27 cellular contexts compared by ENCODE assay signal in genomic region chr10:26365681-26366327, GRCh38.
DNase-seq lines count a peak whose midpoint lies in the region; ATAC-seq, FAIRE-seq and TF ChIP-seq lines count a peak whose summit lies in the region.
"Had no signal": no experiment of that assay in that cellular context is flagged by ENCODE, and none has a peak within 500 bp of the region (broad histone marks: within the 10 kb centered on the region; RNA-seq: fewer than 3 reads in every experiment).

No MANE protein-coding gene starts in this region.

- H3K36me3 ChIP-seq in MG63 (no peaks in the 10 kb centered on the region), GM12878 (ENCODE audit: control insufficient read depth in 2 of 2, insufficient read depth in 2 of 2, low read length in 1 of 2) (no peaks in the 10 kb centered on the region)
- H3K36me3 ChIP-seq in naive thymus-derived CD4-positive, alpha-beta T cell (ENCODE audit: control insufficient read depth in 2 of 3, insufficient read depth in 3 of 3, low read length in 3 of 3): no peaks in the 10 kb centered on the region
- H3K36me3 ChIP-seq: BLaER1 treated with 17β-estradiol and CSF1 and Interleukin-3, amounts not matched to agents 10 nM and 100 nM; colonic mucosa; HAP-1; WERI-Rb-1 had no signal

- in situ Hi-C loops in GM12878 (cut with MboI): no loop called here

- H3K27me3 ChIP-seq in MG63 (no peaks in the 10 kb centered on the region), GM12878 (replicated peaks in 1 of 2; ENCODE audit: control insufficient read depth in 2 of 2, insufficient read depth in 2 of 2, low read length in 1 of 2) (no peaks in the 10 kb centered on the region)
- no peaks in the 10 kb centered on the region for H3K27me3 ChIP-seq in naive thymus-derived CD4-positive, alpha-beta T cell (ENCODE audit: control insufficient read depth in 2 of 2, insufficient read depth in 2 of 2, low read length in 2 of 2)
- H3K27me3 ChIP-seq: BLaER1 treated with 17β-estradiol and CSF1 and Interleukin-3, amounts not matched to agents 10 nM and 100 nM; colonic mucosa had no signal

- H3K9me3 ChIP-seq in MG63 (no peaks in the 10 kb centered on the region), GM12878 (replicated peaks; ENCODE audit: control insufficient read depth, insufficient read depth, low read length) (peaks cover 2% of the 10 kb centered on the region), T-helper 17 cell (ENCODE audit: control insufficient read depth, low read length, poor library complexity, severe bottlenecking) (no peaks in the 10 kb centered on the region)
- H3K9me3 ChIP-seq in naive thymus-derived CD4-positive, alpha-beta T cell (ENCODE audit: control insufficient read depth in 2 of 3, low read length in 3 of 3): no peaks in the 10 kb centered on the region
- H3K9me3 ChIP-seq: colonic mucosa, HAP-1 had no signal

- H3K4me2 ChIP-seq in GM12878 (ENCODE audit: control insufficient read depth, insufficient read depth): no peak overlapping the region

- no peaks in the 10 kb centered on the region; the same call in 1 of the 2 replicates for H3K79me2 ChIP-seq in GM12878 (ENCODE audit: control insufficient read depth, insufficient read depth, low read length)

- no TSS peak for BruUV-seq in GM12878 (replicated peaks; lab: Mats Ljungman, UMichigan)

- no peaks in the 10 kb centered on the region for H4K20me1 ChIP-seq in GM12878 (ENCODE audit: control insufficient read depth, insufficient read depth)
- H4K20me1 ChIP-seq: BLaER1 treated with 17β-estradiol and CSF1 and Interleukin-3, amounts not matched to agents 10 nM and 100 nM had no signal

- CTCF ChIA-PET in activated CD4-positive, alpha-beta T cell treated with anti-CD3 and anti-CD28 coated beads for 36 hours (lab: Charles Lee): interaction anchor here (0.5 kb wide), 1 partner anchor 133 kb away, joined by 3 read pairs; no protein-coding TSS in a partner anchor
- CTCF ChIA-PET in GM12878 (lab: Yijun Ruan, JAX): no interaction called here
- CTCF ChIA-PET in naive thymus-derived CD4-positive, alpha-beta T cell (lab: Charles Lee): no interaction called here

- H3K4me3 Mint-ChIP-seq in activated CD4-positive, alpha-beta T cell treated with anti-CD3 and anti-CD28 coated beads for 36 hours: no peak overlapping the region
- H3K4me3 Mint-ChIP-seq in naive thymus-derived CD4-positive, alpha-beta T cell: no peak overlapping the region
- H3K4me3 Mint-ChIP-seq in T-helper 17 cell: no peak overlapping the region
- H3K4me3 Mint-ChIP-seq: activated T-cell treated with anti-CD3 and anti-CD28 coated beads, Interleukin-2, amount 50 U/mL, for 72 hours; brain; endodermal cell; IgD-negative memory B cell; nephron progenitor cell had no signal

- RAD21 ChIA-PET in GM12878 (lab: Charles Lee; ENCODE audit: unreplicated experiment): no interaction called here

- no peak overlapping the region for H3K4me3 ChIP-seq in MG63
- no peak overlapping the region for H3K4me3 ChIP-seq in GM12878
- H3K4me3 ChIP-seq in naive thymus-derived CD4-positive, alpha-beta T cell (ENCODE audit: low read length): no peak overlapping the region
- H3K4me3 ChIP-seq: BLaER1 treated with 17β-estradiol and CSF1 and Interleukin-3, amounts not matched to agents 10 nM and 100 nM; colonic mucosa; HAP-1 had no signal

- H3K4me1 ChIP-seq in GM12878 (ENCODE audit: control insufficient read depth, insufficient read depth, low read length): peaks cover 6% of the 10 kb centered on the region
- no peaks in the 10 kb centered on the region for H3K4me1 ChIP-seq in naive thymus-derived CD4-positive, alpha-beta T cell (ENCODE audit: control insufficient read depth in 2 of 2, insufficient read depth in 2 of 2, low read length in 2 of 2)
- H3K4me1 ChIP-seq: colonic mucosa, HAP-1 had no signal

- TF ChIP-seq EP300 in GM12878 (IDR thresholded peaks at IDR 0.05; ENCODE audit: borderline replicate concordance in 1 of 2, control insufficient read depth in 1 of 2, low read depth in 2 of 2, low read length in 2 of 2): no peak

- H3K27me3 Mint-ChIP-seq in activated CD4-positive, alpha-beta T cell treated with anti-CD3 and anti-CD28 coated beads for 36 hours: peaks cover 2% of the 10 kb centered on the region
- H3K27me3 Mint-ChIP-seq in naive thymus-derived CD4-positive, alpha-beta T cell: peaks cover 0 to 12% (median 0%) of the 10 kb centered on the region in 5 donors
- H3K27me3 Mint-ChIP-seq in T-helper 17 cell: no peaks in the 10 kb centered on the region

- WGBS in GM12878 (ENCODE audit: insufficient coverage, insufficient replicate concordance, low lambda C conversion rate, missing lambda C conversion rate): 19% methylated on average over 2 of the region's 2 CpGs

- H3K36me3 Mint-ChIP-seq in activated CD4-positive, alpha-beta T cell treated with anti-CD3 and anti-CD28 coated beads for 36 hours (ENCODE audit: low read depth): no peaks in the 10 kb centered on the region
- no peaks in the 10 kb centered on the region for H3K36me3 Mint-ChIP-seq in naive thymus-derived CD4-positive, alpha-beta T cell
- no peaks in the 10 kb centered on the region for H3K36me3 Mint-ChIP-seq in T-helper 17 cell (ENCODE audit: low read depth)
- H3K36me3 Mint-ChIP-seq: brain, IgD-negative memory B cell had no signal

- no peak for TF ChIP-seq CTCF in GM12878 (IDR thresholded peaks at IDR 0.05 in 2 of 3, conservative IDR thresholded peaks at IDR 0.05 in 1 of 3; ENCODE audit: control insufficient read depth in 2 of 3, extremely low read depth in 1 of 3, insufficient read depth in 1 of 3, low read depth in 3 of 3, low read length in 3 of 3)

- no peak overlapping the region for H2AFZ ChIP-seq in GM12878 (ENCODE audit: control insufficient read depth, low read depth, low read length)

- H3K27ac ChIP-seq in GM12878 (ENCODE audit: control insufficient read depth, insufficient read depth): no peak overlapping the region
- no peak overlapping the region for H3K27ac ChIP-seq in naive thymus-derived CD4-positive, alpha-beta T cell (ENCODE audit: low read depth, low read length)
- H3K27ac ChIP-seq: BLaER1 treated with 17β-estradiol and CSF1 and Interleukin-3, amounts not matched to agents 10 nM and 100 nM; colonic mucosa; HL-60; WERI-Rb-1 had no signal

- no peak overlapping the region for H3K27ac Mint-ChIP-seq in activated CD4-positive, alpha-beta T cell treated with anti-CD3 and anti-CD28 coated beads for 36 hours
- H3K27ac Mint-ChIP-seq in naive thymus-derived CD4-positive, alpha-beta T cell: no peak overlapping the region
- no peak overlapping the region for H3K27ac Mint-ChIP-seq in T-helper 17 cell
- H3K27ac Mint-ChIP-seq: activated T-cell treated with anti-CD3 and anti-CD28 coated beads, Interleukin-2, amount 50 U/mL, for 72 hours; brain; endodermal cell; IgD-negative memory B cell; nephron progenitor cell had no signal

- peaks cover 2% of the 10 kb centered on the region for H3K4me1 Mint-ChIP-seq in activated CD4-positive, alpha-beta T cell treated with anti-CD3 and anti-CD28 coated beads for 36 hours
- H3K4me1 Mint-ChIP-seq in naive thymus-derived CD4-positive, alpha-beta T cell: peaks cover 0 to 2% (median 0%) of the 10 kb centered on the region in 7 donors
- H3K4me1 Mint-ChIP-seq in T-helper 17 cell: no peaks in the 10 kb centered on the region
- H3K4me1 Mint-ChIP-seq: brain, endodermal cell, nephron progenitor cell had no signal

- intact Hi-C loops in activated CD4-positive, alpha-beta T cell treated with anti-CD3 and anti-CD28 coated beads for 36 hours (cut with DNase I, micrococcal nuclease): no loop called here
- intact Hi-C loops in GM12878 (cut with micrococcal nuclease; ENCODE audit: unreplicated experiment): no loop called here
- intact Hi-C loops in naive thymus-derived CD4-positive, alpha-beta T cell (cut with micrococcal nuclease): loop anchor here in 1 of 2 donors (5.0 kb wide), 1 partner anchor 36 kb away; no protein-coding TSS in a partner anchor

- no peak for TF ChIP-seq POLR2A in GM12878 (IDR thresholded peaks at IDR 0.05; ENCODE audit: low read depth, low read length)

- TF ChIP-seq RAD21 in GM12878 (IDR thresholded peaks at IDR 0.05; ENCODE audit: insufficient read depth, low read depth, low read length): no peak

- H3K9me3 Mint-ChIP-seq in activated CD4-positive, alpha-beta T cell treated with anti-CD3 and anti-CD28 coated beads for 36 hours (ENCODE audit: low read depth): peaks cover 4% of the 10 kb centered on the region
- H3K9me3 Mint-ChIP-seq in naive thymus-derived CD4-positive, alpha-beta T cell: peaks cover 0 to 21% (median 3%) of the 10 kb centered on the region in 11 donors
- H3K9me3 Mint-ChIP-seq: nephron progenitor cell had no signal

- no peak for ATAC-seq in activated CD4-positive, alpha-beta T cell treated with anti-CD3 and anti-CD28 coated beads for 36 hours
- peak; percentile 17; the same call in 1 of the 3 replicates for ATAC-seq in GM12878
- peak; percentile 52 for ATAC-seq in naive thymus-derived CD4-positive, alpha-beta T cell
- ATAC-seq in T-helper 17 cell: no peak
- ATAC-seq: activated T-cell treated with anti-CD3 and anti-CD28 coated beads, Interleukin-2, amount 50 U/mL, for 72 hours had no signal

- POLR2A ChIA-PET in activated CD4-positive, alpha-beta T cell treated with anti-CD3 and anti-CD28 coated beads for 36 hours (lab: Charles Lee): no interaction called here
- POLR2A ChIA-PET in GM12878 (lab: Charles Lee): no interaction called here
- POLR2A ChIA-PET in naive thymus-derived CD4-positive, alpha-beta T cell (lab: Charles Lee): no interaction called here

- SMC1A ChIA-PET in GM12878 (lab: Charles Lee; ENCODE audit: uncharacterized antibody, unreplicated experiment): interaction anchor here (1.2 to 1.7 kb wide), 2 partner anchors 48 to 72 kb away, joined by 3 to 4 read pairs; partner anchors contain the start of gene APBB1IP

- no peak overlapping the region for H3K9ac ChIP-seq in GM12878 (ENCODE audit: control insufficient read depth, insufficient read depth, low read length)
- H3K9ac ChIP-seq: BLaER1 treated with 17β-estradiol and CSF1 and Interleukin-3, amounts not matched to agents 10 nM and 100 nM had no signal

- DNase-seq in activated CD4-positive, alpha-beta T cell treated with anti-CD3 and anti-CD28 coated beads for 36 hours: peak; percentile 19
- no peak for DNase-seq in activated CD4-positive, alpha-beta T cell treated with anti-CD3 and anti-CD28 coated beads, Interleukin-2, amount 50 U/mL, for 48 hours
- DNase-seq in MG63 (peak; percentile 6), GM12878 (ENCODE audit: low read depth, low spot score) (no peak), T-helper 17 cell (no peak), DMS153 treated with DMSO at 0.1 percent for 48 hours (lab: John Stamatoyannopoulos, UW; ENCODE audit: unreplicated experiment) (no peak)
- no peak for DNase-seq in naive thymus-derived CD4-positive, alpha-beta T cell
- no peak for DNase-seq in activated effector memory CD4-positive, alpha-beta T cell treated with Interleukin-2 at 50 U/mL for 16 hours
- DNase-seq: 8988T; activated T-cell treated with anti-CD3 and anti-CD28 coated beads, Interleukin-2, amount 50 U/mL, for 72 hours; colonic mucosa; DMS153; endodermal cell; kidney; NCI-H1092; NCI-H2081 treated with DMSO at 0.1 percent for 48 hours; NCI-H510A treated with DMSO at 0.1 percent for 48 hours; nephron progenitor cell; Right ventricle myocardium superior; stimulated activated CD4-positive, alpha-beta T cell treated with anti-CD3 and anti-CD28 coated beads, Interleukin-2, amount 100 ng/mL, for 24 hours; T-helper 1 cell; WERI-Rb-1 had no signal

- FAIRE-seq in GM12878 (lab: Jason Lieb, UNC): no peak
- FAIRE-seq: kidney had no signal

TF ChIP-seq in GM12878, 131 proteins besides CTCF, POLR2A, EP300 and RAD21 (continues in another document):
- TF ChIP-seq BRCA1 (IDR thresholded peaks at IDR 0.05; ENCODE audit: low read depth, low read length): no peak
- TF ChIP-seq MTA2 (IDR thresholded peaks at IDR 0.05; ENCODE audit: low read depth): no peak

Comparison
In these comparisons a context has a peak if more than half of its experiments do, and no peak if none do; other contexts are left out.
1. DNase-seq: peak in activated CD4-positive, alpha-beta T cell treated with anti-CD3 and anti-CD28 coated beads for 36 hours (single experiment) and MG63 (single experiment); none in activated CD4-positive, alpha-beta T cell treated with anti-CD3 and anti-CD28 coated beads, Interleukin-2, amount 50 U/mL, for 48 hours (0 of 2), GM12878 (single experiment), naive thymus-derived CD4-positive, alpha-beta T cell (0 of 9), T-helper 17 cell (0 of 3), activated effector memory CD4-positive, alpha-beta T cell treated with Interleukin-2 at 50 U/mL for 16 hours (single experiment) and DMS153 treated with DMSO at 0.1 percent for 48 hours (single experiment).
2. ATAC-seq: peak in GM12878 (single experiment) and naive thymus-derived CD4-positive, alpha-beta T cell (single experiment); none in activated CD4-positive, alpha-beta T cell treated with anti-CD3 and anti-CD28 coated beads for 36 hours (single experiment) and T-helper 17 cell (single experiment).